In genomic region chr2:144643537-144644336, GRCh38 we compare ENCODE assay signal across 1 cellular context.
A peak's percentile ranks its signal among the peaks of the same experiment; 100 is the strongest.
TF ChIP-seq lines count a peak whose summit lies in the region.

No MANE protein-coding gene starts in this region.

TF ChIP-seq in HEK293, 187 proteins besides CTCF, POLR2A, EP300 and RAD21 (continued from another document):
- TF ChIP-seq ZNF692 (tag by site-specific recombination; IDR thresholded peaks at IDR 0.05) (no peak), ZNF155 (tag by site-specific recombination; IDR thresholded peaks at IDR 0.05) (no peak), ZNF777 (tag by site-specific recombination; IDR thresholded peaks at IDR 0.05; ENCODE audit: borderline replicate concordance) (no peak), OVOL3 (tag by site-specific recombination; IDR thresholded peaks at IDR 0.05) (no peak), ZNF114 (tag by site-specific recombination; IDR thresholded peaks at IDR 0.05) (no peak), ZNF521 (tag by site-specific recombination; IDR thresholded peaks at IDR 0.05) (no peak), ZNF350 (tag by site-specific recombination; IDR thresholded peaks at IDR 0.05) (no peak), ZNF138 (tag by site-specific recombination; IDR thresholded peaks at IDR 0.05; ENCODE audit: borderline replicate concordance) (no peak), ZNF768 (tag by site-specific recombination; IDR thresholded peaks at IDR 0.05) (no peak), YY1 (tag by site-specific recombination; IDR thresholded peaks at IDR 0.05) (no peak), ZNF26 (tag by site-specific recombination; IDR thresholded peaks at IDR 0.05) (no peak), ZBTB49 (tag by site-specific recombination; IDR thresholded peaks at IDR 0.05; ENCODE audit: low read depth) (no peak), ZEB2 (tag by site-specific recombination; IDR thresholded peaks at IDR 0.05) (no peak), GLIS1 (tag by site-specific recombination; IDR thresholded peaks at IDR 0.05) (peak; percentile 95), ZNF140 (tag by site-specific recombination; IDR thresholded peaks at IDR 0.05) (no peak), ZNF280C (tag by site-specific recombination; IDR thresholded peaks at IDR 0.05) (no peak), ZNF548 (tag by site-specific recombination; IDR thresholded peaks at IDR 0.05) (no peak), ZNF292 (tag by site-specific recombination; IDR thresholded peaks at IDR 0.05; ENCODE audit: borderline replicate concordance, low read depth) (no peak), ZNF501 (tag by site-specific recombination; IDR thresholded peaks at IDR 0.05) (no peak), ZNF707 (tag by site-specific recombination; IDR thresholded peaks at IDR 0.05) (no peak), ZNF48 (tag by site-specific recombination; IDR thresholded peaks at IDR 0.05) (no peak), ZBTB20 (tag by site-specific recombination; IDR thresholded peaks at IDR 0.05) (peak; percentile 82), HOXD13 (CRISPR knock-in tag; IDR thresholded peaks at IDR 0.05; ENCODE audit: borderline replicate concordance) (no peak), ZNF19 (tag by site-specific recombination; IDR thresholded peaks at IDR 0.05; ENCODE audit: low read depth) (no peak)
- TF ChIP-seq, protein P1, sequence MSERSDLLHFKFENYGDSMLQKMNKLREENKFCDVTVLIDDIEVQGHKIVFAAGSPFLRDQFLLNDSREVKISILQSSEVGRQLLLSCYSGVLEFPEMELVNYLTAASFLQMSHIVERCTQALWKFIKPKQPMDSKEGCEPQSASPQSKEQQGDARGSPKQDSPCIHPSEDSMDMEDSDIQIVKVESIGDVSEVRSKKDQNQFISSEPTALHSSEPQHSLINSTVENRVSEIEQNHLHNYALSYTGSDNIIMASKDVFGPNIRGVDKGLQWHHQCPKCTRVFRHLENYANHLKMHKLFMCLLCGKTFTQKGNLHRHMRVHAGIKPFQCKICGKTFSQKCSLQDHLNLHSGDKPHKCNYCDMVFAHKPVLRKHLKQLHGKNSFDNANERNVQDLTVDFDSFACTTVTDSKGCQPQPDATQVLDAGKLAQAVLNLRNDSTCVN (tag by site-specific recombination; optimal IDR thresholded peaks at IDR 0.05): no peak
- TF ChIP-seq, protein P2, sequence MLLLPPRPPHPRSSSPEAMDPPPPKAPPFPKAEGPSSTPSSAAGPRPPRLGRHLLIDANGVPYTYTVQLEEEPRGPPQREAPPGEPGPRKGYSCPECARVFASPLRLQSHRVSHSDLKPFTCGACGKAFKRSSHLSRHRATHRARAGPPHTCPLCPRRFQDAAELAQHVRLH (tag by site-specific recombination; IDR thresholded peaks at IDR 0.05): no peak
- TF ChIP-seq, protein P3, sequence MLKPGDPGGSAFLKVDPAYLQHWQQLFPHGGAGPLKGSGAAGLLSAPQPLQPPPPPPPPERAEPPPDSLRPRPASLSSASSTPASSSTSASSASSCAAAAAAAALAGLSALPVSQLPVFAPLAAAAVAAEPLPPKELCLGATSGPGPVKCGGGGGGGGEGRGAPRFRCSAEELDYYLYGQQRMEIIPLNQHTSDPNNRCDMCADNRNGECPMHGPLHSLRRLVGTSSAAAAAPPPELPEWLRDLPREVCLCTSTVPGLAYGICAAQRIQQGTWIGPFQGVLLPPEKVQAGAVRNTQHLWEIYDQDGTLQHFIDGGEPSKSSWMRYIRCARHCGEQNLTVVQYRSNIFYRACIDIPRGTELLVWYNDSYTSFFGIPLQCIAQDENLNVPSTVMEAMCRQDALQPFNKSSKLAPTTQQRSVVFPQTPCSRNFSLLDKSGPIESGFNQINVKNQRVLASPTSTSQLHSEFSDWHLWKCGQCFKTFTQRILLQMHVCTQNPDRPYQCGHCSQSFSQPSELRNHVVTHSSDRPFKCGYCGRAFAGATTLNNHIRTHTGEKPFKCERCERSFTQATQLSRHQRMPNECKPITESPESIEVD (tag by site-specific recombination; IDR thresholded peaks at IDR 0.05): peak; percentile 34; the same call in 1 of the 2 replicates
